In the genomic region with DNA sequence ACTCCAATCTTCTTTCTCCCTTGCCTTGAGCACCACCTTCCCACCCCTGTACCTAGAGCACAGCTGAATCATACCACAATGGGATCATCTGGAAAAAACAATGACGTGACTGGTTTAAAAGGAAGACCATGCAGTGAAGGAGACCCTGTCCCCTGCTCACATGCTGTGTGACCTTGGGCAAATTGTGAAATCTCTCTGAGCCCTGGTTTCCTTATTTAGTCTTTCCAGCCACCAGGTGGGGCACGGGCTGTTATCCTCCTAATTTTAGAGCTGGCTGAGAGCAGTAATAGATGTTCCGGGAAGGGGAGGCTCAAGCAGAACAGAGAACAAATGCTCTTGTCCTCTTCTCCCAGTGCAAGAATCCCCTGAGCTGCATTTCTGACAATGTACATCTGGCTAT, we compare ENCODE assay signal across 17 cellular contexts.
A peak's percentile ranks its signal among the peaks of the same experiment; 100 is the strongest.
DNase-seq lines count a peak whose midpoint lies in the region; ATAC-seq, FAIRE-seq and TF ChIP-seq lines count a peak whose summit lies in the region.
"Had no signal": no experiment of that assay in that cellular context is flagged by ENCODE, and none has a peak within 500 bp of the region (broad histone marks: within the 10 kb centered on the region; RNA-seq: fewer than 3 reads in every experiment).

No MANE protein-coding gene starts in this region.

- H3K4me1 ChIP-seq in HepG2 (ENCODE audit: insufficient read depth, low read length) = no peaks in the 10 kb centered on the region

- 33% methylated on average over 3 of the region's 3 CpGs for WGBS in HepG2 (ENCODE audit: low lambda C conversion rate)

- H3K4me3 ChIP-seq in AG09309 (ENCODE audit: control insufficient read depth, low read depth, low read length) (no peak overlapping the region), HepG2 (replicated peaks in 1 of 3; ENCODE audit: insufficient read depth in 1 of 3, low read depth in 2 of 3, low read length in 3 of 3) (no peak overlapping the region)

- BruUV-seq in HepG2 (replicated peaks; lab: Mats Ljungman, UMichigan) = no TSS peak

- POLR2A ChIA-PET in HepG2 (lab: Yijun Ruan, JAX) = no interaction called here

- in situ Hi-C loops in HepG2 (cut with HindIII; ENCODE audit: extremely low pct_ligation_motif_present, low pct_unique_long_range_greater_than_20kb) = no loop called here

- no peak for TF ChIP-seq POLR2A in HepG2 (IDR thresholded peaks at IDR 0.05; ENCODE audit: insufficient read depth in 1 of 2, low read depth in 2 of 2, low read length in 2 of 2)

- H2AFZ ChIP-seq in HepG2 (ENCODE audit: low read length) = no peak overlapping the region

- no peaks in the 10 kb centered on the region for H3K36me3 ChIP-seq in HepG2 (replicated peaks in 1 of 2; ENCODE audit: control insufficient read depth in 1 of 2, insufficient read depth in 2 of 2, low read length in 2 of 2)

- intact Hi-C loops in HepG2 (cut with micrococcal nuclease; ENCODE audit: unreplicated experiment) = no loop called here

- H3K27ac ChIP-seq in HepG2 (ENCODE audit: extremely low read length, insufficient read depth, low read length) = no peak overlapping the region
- H3K27ac ChIP-seq: RWPE1 had no signal

- 0 out of 5 replicates have a peak, but pooled peaks cover 0 to 1% of the 10 kb centered on the region in 2 experiments for H3K27me3 ChIP-seq in HepG2 (ENCODE audit: control insufficient read depth in 1 of 2, insufficient read depth in 2 of 2, low read length in 2 of 2)

- no peak for ATAC-seq in HepG2
- no peak for ATAC-seq in HG02623 (IDR thresholded peaks at IDR 0.05; ENCODE audit: unreplicated experiment)
- no peak for ATAC-seq in GM21515 (IDR thresholded peaks at IDR 0.05; ENCODE audit: unreplicated experiment)
- ATAC-seq: activated CD4-positive, alpha-beta T cell treated with anti-CD3 and anti-CD28 coated beads for 36 hours; stimulated activated naive CD8-positive, alpha-beta T cell treated with anti-CD3 and anti-CD28 coated beads, Interleukin-15, Interleukin-2, amounts not matched to agents 100 U/mL and 50 U/mL, for 24 hours had no signal

- no peaks in the 10 kb centered on the region for H3K9me3 ChIP-seq in HepG2 (ENCODE audit: low read length)

- CTCF ChIA-PET in HepG2 (lab: Yijun Ruan, JAX; ENCODE audit: low intra/inter-chr PET ratio, low total read pairs) = no interaction called here

- no peak overlapping the region for H3K4me2 ChIP-seq in HepG2 (ENCODE audit: low read depth, low read length)

- H3K9ac ChIP-seq in HepG2 (ENCODE audit: insufficient read depth, low read depth, low read length) = no peak overlapping the region

- no peak for FAIRE-seq in HepG2 (lab: Jason Lieb, UNC)
- FAIRE-seq: frontal cortex, GM12892 had no signal

- H4K20me1 ChIP-seq in HepG2 (ENCODE audit: insufficient read depth, low read length) = no peaks in the 10 kb centered on the region

- H3K79me2 ChIP-seq in HepG2 (ENCODE audit: insufficient read depth, low read length) = no peaks in the 10 kb centered on the region

- peak; percentile 40 for TF ChIP-seq RAD21 in Ishikawa (IDR thresholded peaks at IDR 0.05; ENCODE audit: low read depth)
- no peak for TF ChIP-seq RAD21 in HepG2 (CRISPR knock-in tag; IDR thresholded peaks at IDR 0.05)

- no peak for DNase-seq in AG09309 (ENCODE audit: low read depth)
- DNase-seq in cerebellum (ENCODE audit: low spot score) = peak; percentile 24
- peak; percentile 13 for DNase-seq in HepG2 (ENCODE audit: low spot score)
- no peak for DNase-seq in GM19238 (ENCODE audit: insufficient read length, low spot score)
- DNase-seq in NCI-H446 (lab: John Stamatoyannopoulos, UW) = no peak
- DNase-seq: activated CD4-positive, alpha-beta T cell treated with anti-CD3 and anti-CD28 coated beads for 36 hours; activated naive CD8-positive, alpha-beta T cell treated with anti-CD3 and anti-CD28 coated beads, Interleukin-2, amount 10 ng/mL, durations not matched to agents 7 days and 5 days; CD4-positive, CD25-positive, alpha-beta regulatory T cell; NCI-H1417; stimulated activated CD4-positive, alpha-beta T cell treated with anti-CD3 and anti-CD28 coated beads, Interleukin-15, amount 100 ng/mL, for 24 hours; stimulated activated naive CD8-positive, alpha-beta T cell treated with anti-CD3 and anti-CD28 coated beads, Interleukin-15, Interleukin-2, amounts not matched to agents 100 U/mL and 50 U/mL, for 24 hours had no signal

- peak; percentile 44 for TF ChIP-seq CTCF in AG09309 (IDR thresholded peaks at IDR 0.05; ENCODE audit: control insufficient read depth, insufficient read depth, low read depth, low read length, missing control alignments)
- TF ChIP-seq CTCF in HepG2 (CRISPR knock-in tag; IDR thresholded peaks at IDR 0.05) = 0 out of 2 replicates have a peak, but pooled peaks have one; percentile 14

- TF ChIP-seq EP300 in Ishikawa (IDR thresholded peaks at IDR 0.05; ENCODE audit: borderline replicate concordance) = no peak
- TF ChIP-seq EP300 in HepG2 (IDR thresholded peaks at IDR 0.05; ENCODE audit: low read depth in 2 of 2, low read length in 2 of 2) = no peak
- no peak for TF ChIP-seq EP300 in HepG2 (CRISPR knock-in tag; IDR thresholded peaks at IDR 0.05; ENCODE audit: borderline replicate concordance)

TF ChIP-seq in Ishikawa, 13 proteins besides CTCF, POLR2A, EP300 and RAD21:
- no peak for TF ChIP-seq ZBTB7A (IDR thresholded peaks at IDR 0.05; ENCODE audit: low read depth)
- TF ChIP-seq FOXM1 (IDR thresholded peaks at IDR 0.05; ENCODE audit: borderline replicate concordance, low read depth) = no peak
- no peak for TF ChIP-seq EGR1 (IDR thresholded peaks at IDR 0.05)
TF ChIP-seq in Ishikawa: peak in this region for 0.

TF ChIP-seq in HepG2, 621 proteins besides CTCF, POLR2A, EP300 and RAD21:
- TF ChIP-seq ZNF256 (CRISPR knock-in tag; conservative IDR thresholded peaks at IDR 0.05) (no peak), CENPT (CRISPR knock-in tag; IDR thresholded peaks at IDR 0.05; ENCODE audit: low read depth) (no peak), NR2F2 (IDR thresholded peaks at IDR 0.05; ENCODE audit: borderline replicate concordance, low read depth) (no peak), FOXJ3 (CRISPR knock-in tag; IDR thresholded peaks at IDR 0.05; ENCODE audit: borderline replicate concordance) (no peak), TAF15 (IDR thresholded peaks at IDR 0.05; ENCODE audit: low read depth, low read length, poor library complexity, severe bottlenecking) (no peak), ETV5 (CRISPR knock-in tag; IDR thresholded peaks at IDR 0.05; ENCODE audit: borderline replicate concordance) (no peak), NKX3-1 (CRISPR knock-in tag; IDR thresholded peaks at IDR 0.05) (no peak), CCAR2 (optimal IDR thresholded peaks at IDR 0.05; ENCODE audit: low read depth, low read length) (no peak), ZC3H13 (CRISPR knock-in tag; IDR thresholded peaks at IDR 0.05) (no peak), NONO (IDR thresholded peaks at IDR 0.05) (no peak), NONO (CRISPR knock-in tag; conservative IDR thresholded peaks at IDR 0.05) (no peak), ZNF607 (CRISPR knock-in tag; IDR thresholded peaks at IDR 0.05; ENCODE audit: borderline replicate concordance) (no peak), SMC3 (IDR thresholded peaks at IDR 0.05; ENCODE audit: low read length) (peak; percentile 20; the same call in 1 of the 2 replicates), ZNF335 (CRISPR knock-in tag; IDR thresholded peaks at IDR 0.05) (no peak), ELF3 (CRISPR knock-in tag; IDR thresholded peaks at IDR 0.05) (no peak), ZNF768 (CRISPR knock-in tag; IDR thresholded peaks at IDR 0.05) (peak; percentile 86; the same call in 1 of the 2 replicates), CEBPB (IDR thresholded peaks at IDR 0.05; ENCODE audit: borderline replicate concordance, low read depth, low read length) (peak; percentile 40; the same call in 1 of the 2 replicates), STAT5B (CRISPR knock-in tag; IDR thresholded peaks at IDR 0.05) (no peak), ZNF775 (CRISPR knock-in tag; IDR thresholded peaks at IDR 0.05; ENCODE audit: borderline replicate concordance) (no peak)
- TF ChIP-seq, protein P1, sequence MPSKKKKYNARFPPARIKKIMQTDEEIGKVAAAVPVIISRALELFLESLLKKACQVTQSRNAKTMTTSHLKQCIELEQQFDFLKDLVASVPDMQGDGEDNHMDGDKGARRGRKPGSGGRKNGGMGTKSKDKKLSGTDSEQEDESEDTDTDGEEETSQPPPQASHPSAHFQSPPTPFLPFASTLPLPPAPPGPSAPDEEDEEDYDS (CRISPR knock-in tag; IDR thresholded peaks at IDR 0.05) = no peak
- TF ChIP-seq, protein P2, sequence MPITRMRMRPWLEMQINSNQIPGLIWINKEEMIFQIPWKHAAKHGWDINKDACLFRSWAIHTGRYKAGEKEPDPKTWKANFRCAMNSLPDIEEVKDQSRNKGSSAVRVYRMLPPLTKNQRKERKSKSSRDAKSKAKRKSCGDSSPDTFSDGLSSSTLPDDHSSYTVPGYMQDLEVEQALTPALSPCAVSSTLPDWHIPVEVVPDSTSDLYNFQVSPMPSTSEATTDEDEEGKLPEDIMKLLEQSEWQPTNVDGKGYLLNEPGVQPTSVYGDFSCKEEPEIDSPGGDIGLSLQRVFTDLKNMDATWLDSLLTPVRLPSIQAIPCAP (CRISPR knock-in tag; IDR thresholded peaks at IDR 0.05; ENCODE audit: low read depth) = no peak
- TF ChIP-seq, protein P3, sequence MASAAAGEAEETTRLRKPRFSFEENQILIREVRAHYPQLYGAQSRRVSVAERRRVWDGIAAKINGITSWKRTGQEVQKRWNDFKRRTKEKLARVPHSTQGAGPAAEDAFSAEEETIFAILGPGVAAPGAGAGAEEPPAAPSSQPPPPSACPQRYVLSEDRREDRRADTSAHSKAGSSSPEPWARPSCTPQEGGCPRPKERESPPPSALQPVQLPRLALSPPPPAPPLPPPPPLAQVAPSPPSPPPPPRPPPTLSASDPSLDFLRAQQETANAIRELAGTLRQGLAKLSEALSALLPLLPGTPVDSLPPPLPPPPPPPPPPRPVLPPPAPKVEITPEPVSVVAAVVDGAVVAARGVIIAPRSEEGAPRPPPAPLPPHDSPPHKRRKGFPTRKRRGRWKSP (CRISPR knock-in tag; IDR thresholded peaks at IDR 0.05) = no peak
- TF ChIP-seq, protein P4, sequence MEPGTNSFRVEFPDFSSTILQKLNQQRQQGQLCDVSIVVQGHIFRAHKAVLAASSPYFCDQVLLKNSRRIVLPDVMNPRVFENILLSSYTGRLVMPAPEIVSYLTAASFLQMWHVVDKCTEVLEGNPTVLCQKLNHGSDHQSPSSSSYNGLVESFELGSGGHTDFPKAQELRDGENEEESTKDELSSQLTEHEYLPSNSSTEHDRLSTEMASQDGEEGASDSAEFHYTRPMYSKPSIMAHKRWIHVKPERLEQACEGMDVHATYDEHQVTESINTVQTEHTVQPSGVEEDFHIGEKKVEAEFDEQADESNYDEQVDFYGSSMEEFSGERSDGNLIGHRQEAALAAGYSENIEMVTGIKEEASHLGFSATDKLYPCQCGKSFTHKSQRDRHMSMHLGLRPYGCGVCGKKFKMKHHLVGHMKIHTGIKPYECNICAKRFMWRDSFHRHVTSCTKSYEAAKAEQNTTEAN (CRISPR knock-in tag; conservative IDR thresholded peaks at IDR 0.05) = no peak

Comparison
In these comparisons a context has a peak if more than half of its experiments do, and no peak if none do; other contexts are left out.
1. DNase-seq: peak in cerebellum (single experiment) and HepG2 (single experiment); none in AG09309 (single experiment), GM19238 (single experiment) and NCI-H446 (0 of 2).